In the genomic region with DNA sequence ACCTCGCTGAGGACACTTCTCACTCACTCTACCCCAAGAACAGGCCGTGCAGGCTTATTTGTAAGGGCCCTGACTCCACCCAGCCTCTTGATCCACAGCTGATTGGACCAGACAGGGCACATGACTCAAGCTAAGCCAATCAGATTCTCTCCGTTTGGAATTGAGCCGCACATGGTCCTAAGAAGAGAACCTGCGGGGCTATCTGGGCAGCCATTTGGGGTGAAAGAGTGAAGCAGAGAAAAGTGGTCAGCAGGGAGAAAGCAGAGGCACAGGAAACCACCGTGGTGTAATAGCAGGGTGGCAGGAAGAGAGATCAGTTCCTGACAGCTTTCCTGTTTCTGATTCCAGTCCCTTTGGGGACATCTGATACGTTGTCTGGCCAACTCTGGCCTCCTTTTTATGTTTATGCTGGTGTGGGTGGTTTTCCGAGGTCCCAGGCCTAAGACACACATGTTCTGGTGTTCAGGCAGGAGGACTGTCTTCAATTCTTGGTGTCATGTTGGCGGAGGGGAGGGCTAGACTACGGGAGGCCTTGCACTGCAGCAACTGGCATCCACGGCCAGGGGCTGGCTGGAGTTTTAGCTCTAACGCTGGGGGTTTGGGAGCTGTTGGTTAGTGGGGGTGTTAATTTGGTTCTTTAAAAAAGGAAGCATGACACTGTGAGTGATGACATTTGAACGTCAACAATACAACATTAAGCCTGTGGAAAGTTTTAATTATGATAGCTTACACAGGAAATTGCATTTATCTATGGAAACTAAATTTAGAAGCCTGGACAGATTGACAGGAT, we compare ENCODE assay signal across 12 cellular contexts. TPM values are rescaled to one million over a fixed set of nuclear protein-coding genes. Genes with fewer than 3 reads are reported as not detected.
DNase-seq lines count a peak whose midpoint lies in the region; ATAC-seq and TF ChIP-seq lines count a peak whose summit lies in the region.
"Had no signal": no experiment of that assay in that cellular context is flagged by ENCODE, and none has a peak within 500 bp of the region (broad histone marks: within the 10 kb centered on the region; RNA-seq: fewer than 3 reads in every experiment).

No MANE protein-coding gene starts in this region.

- H3K27ac ChIP-seq in lower lobe of right lung (peak overlapping the region; percentile 86), tibial artery (peak overlapping the region; percentile 59 to 62)

- no peak overlapping the region for H3K4me3 ChIP-seq in lower lobe of right lung
- H3K4me3 ChIP-seq in tibial artery: no peak overlapping the region

- ATAC-seq in activated CD4-positive, alpha-beta T cell treated with anti-CD3 and anti-CD28 coated beads for 36 hours: peak; percentile 53
- ATAC-seq in lower lobe of right lung: peak; percentile 4 to 5
- no peak for ATAC-seq in HG03457 (IDR thresholded peaks at IDR 0.05; ENCODE audit: unreplicated experiment)

- intact Hi-C loops in activated CD4-positive, alpha-beta T cell treated with anti-CD3 and anti-CD28 coated beads for 36 hours (cut with DNase I, micrococcal nuclease): no loop called here
- intact Hi-C loops in lower lobe of right lung (cut with DNase I): no loop called here
- intact Hi-C loops in tibial artery (cut with DNase I; ENCODE audit: low total_unique reads): no loop called here

- H3K27ac Mint-ChIP-seq in activated CD4-positive, alpha-beta T cell treated with anti-CD3 and anti-CD28 coated beads for 36 hours: no peak overlapping the region
- peak overlapping the region in 4 of 5 experiments; percentile 40 to 92 (median 64) for H3K27ac Mint-ChIP-seq in brain

- H3K4me1 ChIP-seq in lower lobe of right lung (peaks cover 81% of the 10 kb centered on the region), tibial artery (peaks cover 0 to 34% (median 14%) of the 10 kb centered on the region in 4 donors)

- no peak for TF ChIP-seq CTCF in brain (conservative IDR thresholded peaks at IDR 0.05)
- no peak for TF ChIP-seq CTCF in lower lobe of right lung (IDR thresholded peaks at IDR 0.05)
- TF ChIP-seq CTCF in tibial artery (IDR thresholded peaks at IDR 0.05): no peak

- H3K9me3 ChIP-seq in lower lobe of right lung: no peaks in the 10 kb centered on the region
- no peaks in the 10 kb centered on the region for H3K9me3 ChIP-seq in tibial artery

- H3K36me3 ChIP-seq in lower lobe of right lung (no peaks in the 10 kb centered on the region), tibial artery (no peaks in the 10 kb centered on the region)

- POLR2A ChIA-PET in activated CD4-positive, alpha-beta T cell treated with anti-CD3 and anti-CD28 coated beads for 36 hours (lab: Charles Lee): interaction anchor here (0.6 kb wide), 1 partner anchor 1751 kb away, joined by 5 read pairs; no protein-coding TSS in a partner anchor

- H3K9me3 Mint-ChIP-seq in activated CD4-positive, alpha-beta T cell treated with anti-CD3 and anti-CD28 coated beads for 36 hours (ENCODE audit: low read depth): no peaks in the 10 kb centered on the region
- H3K9me3 Mint-ChIP-seq in brain: no peaks in the 10 kb centered on the region

- peaks cover 4% of the 10 kb centered on the region for H3K4me1 Mint-ChIP-seq in activated CD4-positive, alpha-beta T cell treated with anti-CD3 and anti-CD28 coated beads for 36 hours
- peaks cover 39% of the 10 kb centered on the region for H3K4me1 Mint-ChIP-seq in brain

- H3K4me3 Mint-ChIP-seq in activated CD4-positive, alpha-beta T cell treated with anti-CD3 and anti-CD28 coated beads for 36 hours: no peak overlapping the region
- H3K4me3 Mint-ChIP-seq in brain: no peak overlapping the region

- no peak for DNase-seq in activated CD4-positive, alpha-beta T cell treated with anti-CD3 and anti-CD28 coated beads for 36 hours
- no peak for DNase-seq in activated CD4-positive, alpha-beta T cell treated with anti-CD3 and anti-CD28 coated beads, Interleukin-2, amount 50 U/mL, for 4 hours
- DNase-seq in lower lobe of right lung (no peak), tibial artery (no peak), DMS79 treated with DMSO at 0.1 percent for 48 hours (lab: John Stamatoyannopoulos, UW) (no peak), DMS79 (lab: John Stamatoyannopoulos, UW) (no peak)
- DNase-seq: 8988T; activated effector memory CD4-positive, alpha-beta T cell treated with anti-CD3 and anti-CD28 coated beads, Interleukin-2, amount 50 U/mL, for 16 hours; NCI-H1105 treated with DMSO at 0.1 percent for 48 hours; small intestine had no signal

- no peaks in the 10 kb centered on the region for H3K27me3 Mint-ChIP-seq in activated CD4-positive, alpha-beta T cell treated with anti-CD3 and anti-CD28 coated beads for 36 hours
- no peaks in the 10 kb centered on the region for H3K27me3 Mint-ChIP-seq in brain

- CTCF ChIA-PET in activated CD4-positive, alpha-beta T cell treated with anti-CD3 and anti-CD28 coated beads for 36 hours (lab: Charles Lee): interaction anchor here (0.6 kb wide), 1 partner anchor 159 kb away, joined by 3 read pairs; no protein-coding TSS in a partner anchor

- no peaks in the 10 kb centered on the region for H3K36me3 Mint-ChIP-seq in activated CD4-positive, alpha-beta T cell treated with anti-CD3 and anti-CD28 coated beads for 36 hours (ENCODE audit: low read depth)
- H3K36me3 Mint-ChIP-seq in brain: no peaks in the 10 kb centered on the region

- no peaks in the 10 kb centered on the region for H3K27me3 ChIP-seq in lower lobe of right lung (ENCODE audit: low read depth)
- H3K27me3 ChIP-seq in tibial artery: no peaks in the 10 kb centered on the region

RNA-seq across cellular contexts. Expression of gene SPTBN1, which starts 26.1 kb away (rescaled TPM):
- 10 to 100 TPM; 76.6 to 86.8 TPM for total RNA-seq in activated CD4-positive, alpha-beta T cell treated with anti-CD3 and anti-CD28 coated beads for 36 hours
- 128 TPM for polyA plus RNA-seq in brain (ENCODE audit: insufficient read depth, low read depth, low replicate concordance)
- 601 TPM for total RNA-seq in lower lobe of right lung
